In the genomic region with DNA sequence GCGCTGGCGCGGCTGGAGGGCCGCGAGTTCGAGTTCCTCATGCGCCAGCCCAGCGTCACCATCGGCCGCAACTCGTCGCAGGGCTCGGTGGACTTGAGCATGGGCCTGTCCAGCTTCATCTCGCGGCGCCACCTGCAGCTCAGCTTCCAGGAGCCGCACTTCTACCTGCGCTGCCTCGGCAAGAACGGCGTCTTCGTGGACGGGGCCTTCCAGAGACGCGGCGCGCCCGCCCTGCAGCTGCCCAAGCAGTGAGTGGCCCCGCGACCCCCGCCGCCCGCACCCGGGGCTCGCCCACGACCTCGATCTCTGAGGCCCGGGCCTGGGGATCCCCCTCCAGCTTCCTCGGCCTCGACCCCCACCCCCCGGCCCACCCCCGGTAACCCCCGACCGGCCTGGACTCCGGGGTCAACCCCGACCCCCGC, we compare ENCODE assay signal across 8 cellular contexts. TPM values are rescaled to one million over a fixed set of nuclear protein-coding genes. Genes with fewer than 3 reads are reported as not detected.
A peak's percentile ranks its signal among the peaks of the same experiment; 100 is the strongest.
DNase-seq lines count a peak whose midpoint lies in the region; ATAC-seq and TF ChIP-seq lines count a peak whose summit lies in the region.

No MANE protein-coding gene starts in this region.

- H3K79me2 ChIP-seq in OCI-LY1 (ENCODE audit: insufficient read depth, low read length): peaks cover 45% of the 10 kb centered on the region

- ATAC-seq in HG02870 (IDR thresholded peaks at IDR 0.05; ENCODE audit: unreplicated experiment) (peak; percentile 23), Right ventricle myocardium superior (ENCODE audit: poor library complexity) (peak; percentile 47), psoas muscle (peak; percentile 28 to 63 (median 58))

- intact Hi-C loops in Right ventricle myocardium superior (cut with DNase I): loop anchor here (2.0 to 5.0 kb wide), 2 partner anchors 40 to 55 kb away; no protein-coding TSS in a partner anchor
- intact Hi-C loops in psoas muscle (cut with DNase I): loop anchor here (2.0 to 5.0 kb wide), 2 partner anchors 40 to 62 kb away; no protein-coding TSS in a partner anchor

- peak overlapping the region; percentile 91 for H3K9ac ChIP-seq in OCI-LY1 (ENCODE audit: low read length)

- WGBS in psoas muscle, 3 donors: 0 to 1% (median 0%) methylated on average over 35 to 47 of the region's 47 CpGs

- H3K36me3 ChIP-seq in OCI-LY1 (ENCODE audit: insufficient read depth, low read length) (peaks cover 9% of the 10 kb centered on the region; the same call in 1 of the 2 replicates), psoas muscle (ENCODE audit: insufficient read depth in 1 of 2, low read depth in 1 of 2) (no peaks in the 10 kb centered on the region)

- TF ChIP-seq CTCF in OCI-LY1 (IDR thresholded peaks at IDR 0.05; ENCODE audit: low read length) (no peak), psoas muscle (IDR thresholded peaks at IDR 0.05) (peak; percentile 16)

- H3K4me1 ChIP-seq in OCI-LY1 (ENCODE audit: insufficient read depth, low read length, severe bottlenecking): peaks cover 27% of the 10 kb centered on the region
- peaks cover 32% of the 10 kb centered on the region for H3K4me1 ChIP-seq in psoas muscle

- no peak overlapping the region for H2AFZ ChIP-seq in OCI-LY1 (ENCODE audit: low read length)

- no peaks in the 10 kb centered on the region for H3K9me2 ChIP-seq in OCI-LY1 (ENCODE audit: low read depth, low read length)

- peak overlapping the region; percentile 90 for H3K4me3 ChIP-seq in OCI-LY1 (ENCODE audit: low read depth, low read length, poor library complexity, severe bottlenecking)
- H3K4me3 ChIP-seq in psoas muscle: peak overlapping the region; percentile 95

- peak overlapping the region; percentile 83 for H3K4me2 ChIP-seq in OCI-LY1 (ENCODE audit: low read length)

- H3K27ac ChIP-seq in OCI-LY1 (ENCODE audit: low read depth, low read length, poor library complexity, severe bottlenecking) (peak overlapping the region; percentile 62), psoas muscle (peak overlapping the region; percentile 84)

- H4K20me1 ChIP-seq in OCI-LY1 (ENCODE audit: insufficient read depth, low read length): no peaks in the 10 kb centered on the region

- no peaks in the 10 kb centered on the region for H3K27me3 ChIP-seq in OCI-LY1 (ENCODE audit: insufficient read depth, low read length)
- no peaks in the 10 kb centered on the region for H3K27me3 ChIP-seq in psoas muscle (ENCODE audit: insufficient read depth in 3 of 3, low read length in 2 of 3)

- DNase-seq in NK-92 treated with Interleukin-12 subunit alpha and Interleukin-12 subunit beta, amount 100 ng/mL, for 24 hours (lab: John Stamatoyannopoulos, UW): peak; percentile 21
- DNase-seq in NK-92 (lab: John Stamatoyannopoulos, UW; ENCODE audit: unreplicated experiment) (no peak), Right ventricle myocardium superior (peak; percentile 75), psoas muscle (peak; percentile 57 to 77), midbrain (lab: John Stamatoyannopoulos, UW) (no peak)
- DNase-seq in activated naive CD4-positive, alpha-beta T cell treated with Interleukin-2 at 50 U/mL for 16 hours: peak; percentile 43

- H3K9me3 ChIP-seq in OCI-LY1 (ENCODE audit: low read length) (no peaks in the 10 kb centered on the region), psoas muscle (no peaks in the 10 kb centered on the region)

- no peaks in the 10 kb centered on the region for H3F3A ChIP-seq in OCI-LY1 (ENCODE audit: insufficient read depth, low read length)

RNA-seq across cellular contexts. Expression of a gene that starts 0.5 kb away (rescaled TPM):
- total RNA-seq in Right ventricle myocardium superior (16.8 TPM), psoas muscle (10 to 100 TPM; 16.8 to 26.4 (median 21.5) TPM)
- polyA plus RNA-seq in psoas muscle: 1 to 10 TPM; 4.2 to 8.5 (median 8.3) TPM

Comparison
In these comparisons a context has a peak if more than half of its experiments do, and no peak if none do; other contexts are left out.
1. DNase-seq: peak in NK-92 treated with Interleukin-12 subunit alpha and Interleukin-12 subunit beta, amount 100 ng/mL, for 24 hours (single experiment), activated naive CD4-positive, alpha-beta T cell treated with Interleukin-2 at 50 U/mL for 16 hours (single experiment), Right ventricle myocardium superior (single experiment) and psoas muscle (2 of 2); none in NK-92 (single experiment) and midbrain (single experiment).
2. Peak in every context shown above with its lines, with median percentiles within 50 percentile points of each other: ATAC-seq.